Comparison of ENCODE assay signal across 1 cellular context in genomic region chr7:134458806-134459698, GRCh38.
TF ChIP-seq lines count a peak whose summit lies in the region.

Gene AKR1B1, minus strand, starts transcription at chr7:134459100. Its CDS starts 38 bp downstream, at chr7:134459062.

TF ChIP-seq in HepG2, 621 proteins besides CTCF, POLR2A, EP300 and RAD21 (continued from another document and continues in another):
- TF ChIP-seq ZBTB4 (CRISPR knock-in tag; IDR thresholded peaks at IDR 0.05; ENCODE audit: borderline replicate concordance) = no peak
- no peak for TF ChIP-seq ZNF713 (CRISPR knock-in tag; IDR thresholded peaks at IDR 0.05)
- no peak for TF ChIP-seq ZFYVE20 (CRISPR knock-in tag; IDR thresholded peaks at IDR 0.05; ENCODE audit: borderline replicate concordance, low read depth)
- no peak for TF ChIP-seq CSRNP1 (CRISPR knock-in tag; IDR thresholded peaks at IDR 0.05)
- no peak for TF ChIP-seq ZBTB49 (CRISPR knock-in tag; IDR thresholded peaks at IDR 0.05; ENCODE audit: borderline replicate concordance)
- TF ChIP-seq ZNF660 (CRISPR knock-in tag; IDR thresholded peaks at IDR 0.05; ENCODE audit: borderline replicate concordance, low read depth) = no peak
- no peak for TF ChIP-seq TCF12 (IDR thresholded peaks at IDR 0.05)
- TF ChIP-seq TCF12 (CRISPR knock-in tag; IDR thresholded peaks at IDR 0.05) = peak; percentile 68; the same call in 1 of the 2 replicates
- peak; percentile 48; the same call in 1 of the 2 replicates for TF ChIP-seq SNAI1 (CRISPR knock-in tag; IDR thresholded peaks at IDR 0.05; ENCODE audit: borderline replicate concordance)
- peak; percentile 75 for TF ChIP-seq ZBTB7B (CRISPR knock-in tag; IDR thresholded peaks at IDR 0.05)
- TF ChIP-seq POLR2G (IDR thresholded peaks at IDR 0.05; ENCODE audit: low read depth, low read length) = peak; percentile 72
- peak; percentile 69 for TF ChIP-seq CREB1 (IDR thresholded peaks at IDR 0.05)
- peak; percentile 75 for TF ChIP-seq CREB1 (CRISPR knock-in tag; IDR thresholded peaks at IDR 0.05)
- TF ChIP-seq ZNF383 (CRISPR knock-in tag; IDR thresholded peaks at IDR 0.05; ENCODE audit: borderline replicate concordance) = no peak
- TF ChIP-seq ZNF382 (CRISPR knock-in tag; IDR thresholded peaks at IDR 0.05; ENCODE audit: borderline replicate concordance) = no peak
- TF ChIP-seq ZBTB43 (CRISPR knock-in tag; conservative IDR thresholded peaks at IDR 0.05) = no peak
- 0 out of 2 replicates have a peak, but pooled peaks have one; percentile 28 for TF ChIP-seq ZKSCAN8 (CRISPR knock-in tag; IDR thresholded peaks at IDR 0.05; ENCODE audit: borderline replicate concordance)
- peak; percentile 69; the same call in 1 of the 2 replicates for TF ChIP-seq KDM5A (IDR thresholded peaks at IDR 0.05; ENCODE audit: borderline replicate concordance, low read length)
- TF ChIP-seq ZMYM3 (CRISPR knock-in tag; IDR thresholded peaks at IDR 0.05) = peak; percentile 58
- TF ChIP-seq CCDC6 (CRISPR knock-in tag; IDR thresholded peaks at IDR 0.05) = no peak; the same call in 1 of the 2 replicates
- TF ChIP-seq SMAD9 (CRISPR knock-in tag; IDR thresholded peaks at IDR 0.05) = no peak
- TF ChIP-seq HNF4A (CRISPR knock-in tag; IDR thresholded peaks at IDR 0.05) = no peak
- no peak for TF ChIP-seq TCF7L2 (IDR thresholded peaks at IDR 0.05; ENCODE audit: low read depth, low read length)
- peak; percentile 81 for TF ChIP-seq THRA (CRISPR knock-in tag; IDR thresholded peaks at IDR 0.05; ENCODE audit: borderline replicate concordance)
- TF ChIP-seq PREB (CRISPR knock-in tag; IDR thresholded peaks at IDR 0.05) = no peak
- peak; percentile 64; the same call in 1 of the 2 replicates for TF ChIP-seq ZNF335 (CRISPR knock-in tag; IDR thresholded peaks at IDR 0.05)
- TF ChIP-seq MAZ (IDR thresholded peaks at IDR 0.05; ENCODE audit: borderline replicate concordance, low read depth, low read length) = peak; percentile 49
- peak; percentile 91 for TF ChIP-seq MAZ (CRISPR knock-in tag; IDR thresholded peaks at IDR 0.05; ENCODE audit: low read depth)
- no peak for TF ChIP-seq GPBP1L1 (CRISPR knock-in tag; IDR thresholded peaks at IDR 0.05)
- no peak for TF ChIP-seq USF2 (IDR thresholded peaks at IDR 0.05; ENCODE audit: low read depth, low read length)
- TF ChIP-seq USF2 (CRISPR knock-in tag; IDR thresholded peaks at IDR 0.05; ENCODE audit: borderline replicate concordance) = peak; percentile 51; the same call in 1 of the 2 replicates
- TF ChIP-seq TAF15 (IDR thresholded peaks at IDR 0.05; ENCODE audit: low read depth, low read length, poor library complexity, severe bottlenecking) = no peak
- no peak for TF ChIP-seq ELF4 (CRISPR knock-in tag; IDR thresholded peaks at IDR 0.05; ENCODE audit: borderline replicate concordance)
- TF ChIP-seq POGK (CRISPR knock-in tag; conservative IDR thresholded peaks at IDR 0.05) = no peak
- no peak for TF ChIP-seq MLLT10 (CRISPR knock-in tag; IDR thresholded peaks at IDR 0.05)
